ENCODE assay signal across 8 cellular contexts in genomic region chrX:72169008-72169728, GRCh38. TPM values are rescaled to one million over a fixed set of nuclear protein-coding genes. Genes with fewer than 3 reads are reported as not detected.
A peak's percentile ranks its signal among the peaks of the same experiment; 100 is the strongest.
DNase-seq lines count a peak whose midpoint lies in the region; ATAC-seq, FAIRE-seq and TF ChIP-seq lines count a peak whose summit lies in the region.

No MANE protein-coding gene starts in this region.

- DNase-seq in GM12865 (ENCODE audit: low read depth) (peak; percentile 46), K562 (ENCODE audit: extremely low read depth in 1 of 4, low spot score in 3 of 4) (peak in 1 of 4 experiments; percentile 16), neuronal stem cell (ENCODE audit: low spot score) (no peak), DMS53 treated with DMSO at 0.1 percent for 48 hours (lab: John Stamatoyannopoulos, UW; ENCODE audit: unreplicated experiment) (no peak), GM19239 (ENCODE audit: insufficient read length, low spot score) (no peak)
- DNase-seq in T-helper 2 cell treated with Interferon-gamma antibody and Interleukin-4, amounts not matched to agents 5 μg/mL and 100 μg/mL, for 36 hours (ENCODE audit: low spot score): peak; percentile 3

- H3K23ac ChIP-seq in neuronal stem cell (ENCODE audit: low read depth, low read length, poor library complexity): no peak overlapping the region

- H4K91ac ChIP-seq in neuronal stem cell (ENCODE audit: low read depth, low read length, poor library complexity): no peak overlapping the region

- no peaks in the 10 kb centered on the region for H3K36me3 Mint-ChIP-seq in T-helper 2 cell treated with Interferon-gamma antibody and Interleukin-4, amounts not matched to agents 5 μg/mL and 100 μg/mL, for 36 hours (ENCODE audit: low read depth)

- H3K4me3 ChIP-seq in GM12865 (ENCODE audit: low read depth, low read length) (no peak overlapping the region), K562 (no peak overlapping the region), neuronal stem cell (ENCODE audit: low read length in 2 of 2) (no peak overlapping the region)

- H3K27ac ChIP-seq in K562 (ENCODE audit: extremely low read depth, low read depth, low read length) (no peak overlapping the region), neuronal stem cell (replicated peaks; ENCODE audit: low read length) (no peak overlapping the region)

- H3K18ac ChIP-seq in neuronal stem cell (ENCODE audit: low read length): no peak overlapping the region

- H2AK5ac ChIP-seq in neuronal stem cell (ENCODE audit: low read depth, low read length): no peak overlapping the region

- H3K27me3 ChIP-seq in K562 (ENCODE audit: control insufficient read depth in 2 of 2, insufficient read depth in 2 of 2, low read length in 2 of 2): no peaks in the 10 kb centered on the region
- H3K27me3 ChIP-seq in neuronal stem cell (ENCODE audit: control insufficient read depth in 3 of 3, insufficient read depth in 3 of 3, low read depth in 1 of 3, low read length in 3 of 3): no peaks in the 10 kb centered on the region

- peaks cover 2% of the 10 kb centered on the region for H3K4me1 Mint-ChIP-seq in T-helper 2 cell treated with Interferon-gamma antibody and Interleukin-4, amounts not matched to agents 5 μg/mL and 100 μg/mL, for 36 hours (ENCODE audit: low read depth)

- TF ChIP-seq CTCF in GM12865 (IDR thresholded peaks at IDR 0.05; ENCODE audit: insufficient read depth, low read depth, low read length, missing control alignments) (no peak), K562 (IDR thresholded peaks at IDR 0.05 in 2 of 3, conservative IDR thresholded peaks at IDR 0.05 in 1 of 3; ENCODE audit: insufficient read depth in 2 of 3, low read depth in 1 of 3, low read length in 3 of 3) (no peak)

- ATAC-seq in K562 (peak; percentile 53), GM21381 (IDR thresholded peaks at IDR 0.05; ENCODE audit: unreplicated experiment) (no peak), GM19467 (IDR thresholded peaks at IDR 0.05; ENCODE audit: unreplicated experiment) (no peak)

- no peak for TF ChIP-seq POLR2A in K562 (conservative IDR thresholded peaks at IDR 0.05)

- POLR2A ChIA-PET in K562 (lab: Yijun Ruan, JAX): no interaction called here

- no peak overlapping the region for H2BK12ac ChIP-seq in neuronal stem cell (ENCODE audit: low read length)

- H3K9me3 ChIP-seq in K562 (replicated peaks; ENCODE audit: control insufficient read depth, insufficient read depth, low read depth, low read length) (no peaks in the 10 kb centered on the region), neuronal stem cell (replicated peaks in 1 of 2; ENCODE audit: control insufficient read depth in 2 of 2, insufficient read depth in 1 of 2, low read depth in 1 of 2, low read length in 2 of 2) (no peaks in the 10 kb centered on the region)

- H3K14ac ChIP-seq in neuronal stem cell (ENCODE audit: low read length): no peak overlapping the region

- peak overlapping the region; percentile 11; the same call in 1 of the 2 replicates for H3K4me2 ChIP-seq in K562 (ENCODE audit: insufficient read depth, low read length)
- no peak overlapping the region for H3K4me2 ChIP-seq in neuronal stem cell (ENCODE audit: insufficient read depth, low read length, poor library complexity, severe bottlenecking)

- H4K20me1 ChIP-seq in K562 (replicated peaks; ENCODE audit: control insufficient read depth, insufficient read depth, low read length): no peaks in the 10 kb centered on the region

- H3K27ac Mint-ChIP-seq in T-helper 2 cell treated with Interferon-gamma antibody and Interleukin-4, amounts not matched to agents 5 μg/mL and 100 μg/mL, for 36 hours: peak overlapping the region; percentile 84

- FAIRE-seq in K562 (lab: Jason Lieb, UNC): peak; percentile 6
- FAIRE-seq in GM19239 (lab: Jason Lieb, UNC): no peak

- H3K36me3 ChIP-seq in K562 (ENCODE audit: control insufficient read depth, insufficient read depth, low read length): no peaks in the 10 kb centered on the region
- no peaks in the 10 kb centered on the region for H3K36me3 ChIP-seq in neuronal stem cell (replicated peaks in 1 of 2; ENCODE audit: control insufficient read depth in 2 of 2, insufficient read depth in 2 of 2, low read length in 2 of 2)

- no peak overlapping the region for H2BK15ac ChIP-seq in neuronal stem cell (ENCODE audit: low read length)

- BruUV-seq in K562 (replicated peaks; lab: Mats Ljungman, UMichigan): no TSS peak

- H3K27me3 Mint-ChIP-seq in T-helper 2 cell treated with Interferon-gamma antibody and Interleukin-4, amounts not matched to agents 5 μg/mL and 100 μg/mL, for 36 hours (ENCODE audit: low read depth): no peaks in the 10 kb centered on the region

- CTCF ChIA-PET in K562 (lab: Yijun Ruan, JAX; ENCODE audit: low intra/inter-chr PET ratio): no interaction called here

- intact Hi-C loops in K562 (cut with micrococcal nuclease): no loop called here

- H3K4me1 ChIP-seq in K562 (replicated peaks in 1 of 2; ENCODE audit: control insufficient read depth in 2 of 2, insufficient read depth in 2 of 2, low read length in 2 of 2) (no peaks in the 10 kb centered on the region), neuronal stem cell (ENCODE audit: control insufficient read depth in 2 of 2, insufficient read depth in 1 of 2, low read depth in 1 of 2, low read length in 2 of 2) (no peaks in the 10 kb centered on the region)

- no peaks in the 10 kb centered on the region for H3K9me1 ChIP-seq in K562 (ENCODE audit: control insufficient read depth, insufficient read depth, low read length)

- H2BK120ac ChIP-seq in neuronal stem cell (ENCODE audit: low read depth, low read length): no peak overlapping the region

- H2AFZ ChIP-seq in K562 (ENCODE audit: low read depth, low read length): peak overlapping the region; percentile 74
- H2AFZ ChIP-seq in neuronal stem cell (ENCODE audit: low read length): peak overlapping the region; percentile 45

- no peak for TF ChIP-seq RAD21 in K562 (CRISPR knock-in tag; conservative IDR thresholded peaks at IDR 0.05 in 1 of 2, IDR thresholded peaks at IDR 0.05 in 1 of 2)

- H3K79me1 ChIP-seq in neuronal stem cell (ENCODE audit: low read depth, low read length): no peaks in the 10 kb centered on the region

- H3K4me3 Mint-ChIP-seq in T-helper 2 cell treated with Interferon-gamma antibody and Interleukin-4, amounts not matched to agents 5 μg/mL and 100 μg/mL, for 36 hours: peak overlapping the region; percentile 71

- in situ Hi-C loops in K562 (cut with MboI): no loop called here

- no peaks in the 10 kb centered on the region for H3K9me3 Mint-ChIP-seq in T-helper 2 cell treated with Interferon-gamma antibody and Interleukin-4, amounts not matched to agents 5 μg/mL and 100 μg/mL, for 36 hours

- no peak for TF ChIP-seq EP300 in K562 (IDR thresholded peaks at IDR 0.05; ENCODE audit: low read length)

- no peak overlapping the region for H4K8ac ChIP-seq in neuronal stem cell (ENCODE audit: low read depth, low read length)

- whole genome bisulfite sequencing in K562 (ENCODE audit: insufficient coverage, low coverage, missing lambda C conversion rate): 11% methylated on average over 6 of the region's 6 CpGs
- WGBS in neuronal stem cell (ENCODE audit: extremely low coverage in 2 of 2, insufficient read length in 2 of 2, insufficient replicate concordance in 1 of 2), 2 donors: no CpG with 5 or more reads among the region's 6 CpGs

- H3K79me2 ChIP-seq in K562 (ENCODE audit: control insufficient read depth, insufficient read depth, low read length): no peaks in the 10 kb centered on the region

- no peak overlapping the region for H3K4ac ChIP-seq in neuronal stem cell (ENCODE audit: low read length)

- H3K9ac ChIP-seq in K562 (ENCODE audit: insufficient read depth in 1 of 2, low read depth in 2 of 2, low read length in 2 of 2): no peak overlapping the region
- H3K9ac ChIP-seq in neuronal stem cell (ENCODE audit: low read depth, low read length, poor library complexity): no peak overlapping the region

- H2BK5ac ChIP-seq in neuronal stem cell (ENCODE audit: low read length): no peak overlapping the region

RNA-seq across cellular contexts. Expression of gene PIN4, which starts 12.4 kb away (rescaled TPM):
- total RNA-seq in K562 (2011; cell fraction: chromatin; rRNA removed; ENCODE audit: low replicate concordance): 3.7 and 9.1 TPM in 2 replicates
- 2.3 and 3.2 TPM in 2 replicates for total RNA-seq in K562 (2011; cell fraction: nucleolus; rRNA removed)
- 5.0 and 11.5 TPM in 2 replicates for total RNA-seq in K562 (2011; cell fraction: nucleoplasm; rRNA removed)
- 39.8 and 105 TPM in 2 replicates for total RNA-seq in K562 (2014; rRNA removed)
- 33.1 and 38.7 TPM in 2 replicates for total RNA-seq in K562 (2014; rRNA removed; fragmentation: Illumina TruSeq; extraction: Trizol)
- total RNA-seq in K562 (2015; rRNA removed; fragmentation: Illumina TruSeq; extraction: Trizol): 45.5 and 46.0 TPM in 2 replicates
- total RNA-seq in K562 (2021): 9.7 and 10.0 TPM in 2 replicates
- polyA plus RNA-seq in K562 (2011; rRNA removed): 16.0 and 28.4 TPM in 2 replicates
- 2.3 and 4.1 TPM in 2 replicates for polyA plus RNA-seq in K562 (2011; cell fraction: cytosol; rRNA removed)
- polyA plus RNA-seq in K562 (2011; cell fraction: nucleus; rRNA removed): 3.4 and 5.5 TPM in 2 replicates
- 25.2 and 67.9 TPM in 2 replicates for polyA plus RNA-seq in K562 (2012)
- 45.6 and 62.8 TPM in 2 replicates for polyA plus RNA-seq in K562 (2014; fragmentation: Illumina TruSeq; extraction: Trizol)
- 10 to 100 TPM; 46.6 to 60.4 TPM for polyA plus RNA-seq in K562 (2014; fragmentation: Nextera tagmentation; extraction: Ambion mirVana)
- 122 and 132 TPM in 2 replicates for polyA plus RNA-seq in K562 (2014; rRNA removed)
- polyA minus RNA-seq in K562 (2011; rRNA and poly(A)+ RNA removed): 10.2 and 14.9 TPM in 2 replicates
- 2.8 and 7.0 TPM in 2 replicates for polyA minus RNA-seq in K562 (2011; cell fraction: cytosol; rRNA and poly(A)+ RNA removed)
- polyA minus RNA-seq in K562 (2011; cell fraction: nucleus; rRNA and poly(A)+ RNA removed): 1.6 and 2.7 TPM in 2 replicates
- polyA plus RNA-seq in neuronal stem cell (2013, experiment 1 of 2): 34.0 TPM
- 35.2 TPM for polyA plus RNA-seq in neuronal stem cell (2013, experiment 2 of 2)

RNA-seq across cellular contexts. Expression of gene RTL5, which starts 37.5 kb away (rescaled TPM):
- 0.09 and 0.12 TPM in 2 replicates for total RNA-seq in K562 (2011; cell fraction: chromatin; rRNA removed; ENCODE audit: low replicate concordance)
- 0.13 TPM in 1 of 2 replicates, not detected in the other for total RNA-seq in K562 (2011; cell fraction: nucleolus; rRNA removed)
- not detected in 2 replicates for total RNA-seq in K562 (2011; cell fraction: nucleoplasm; rRNA removed)
- total RNA-seq in K562 (2014; rRNA removed) (not detected in 2 replicates), K562 (2014; rRNA removed; fragmentation: Illumina TruSeq; extraction: Trizol) (not detected in 2 replicates), K562 (2015; rRNA removed; fragmentation: Illumina TruSeq; extraction: Trizol) (not detected in 2 replicates), K562 (2021) (not detected in 2 replicates)
- polyA plus RNA-seq in K562 (2011; rRNA removed) (0.01 TPM in 1 of 2 replicates, not detected in the other), K562 (2014; fragmentation: Illumina TruSeq; extraction: Trizol) (0.03 TPM in 1 of 2 replicates, not detected in the other), K562 (2014; fragmentation: Nextera tagmentation; extraction: Ambion mirVana) (not detected), K562 (2014; rRNA removed) (not detected in 2 replicates)
- polyA plus RNA-seq in K562 (2011; cell fraction: cytosol; rRNA removed): 0.01 and 0.06 TPM in 2 replicates
- 0.06 and 0.10 TPM in 2 replicates for polyA plus RNA-seq in K562 (2011; cell fraction: nucleus; rRNA removed)
- 0.08 and 0.09 TPM in 2 replicates for polyA plus RNA-seq in K562 (2012)
- not detected in 2 replicates for polyA minus RNA-seq in K562 (2011; rRNA and poly(A)+ RNA removed)
- polyA minus RNA-seq in K562 (2011; cell fraction: cytosol; rRNA and poly(A)+ RNA removed): not detected in 2 replicates
- polyA minus RNA-seq in K562 (2011; cell fraction: nucleus; rRNA and poly(A)+ RNA removed): not detected in 2 replicates
- polyA plus RNA-seq in neuronal stem cell (2013, experiment 1 of 2): 6.8 TPM
- 6.7 TPM for polyA plus RNA-seq in neuronal stem cell (2013, experiment 2 of 2)

Comparison
In these comparisons a context has a peak if more than half of its experiments do, and no peak if none do; other contexts are left out.
1. DNase-seq: peak in GM12865 (single experiment) and T-helper 2 cell treated with Interferon-gamma antibody and Interleukin-4, amounts not matched to agents 5 μg/mL and 100 μg/mL, for 36 hours (single experiment); none in neuronal stem cell (single experiment), DMS53 treated with DMSO at 0.1 percent for 48 hours (single experiment) and GM19239 (single experiment).